Comparison of ENCODE assay signal across 10 cellular contexts in genomic region chr7:111855842-111856227, GRCh38.
DNase-seq lines count a peak whose midpoint lies in the region; ATAC-seq and TF ChIP-seq lines count a peak whose summit lies in the region.
"Had no signal": no experiment of that assay in that cellular context is flagged by ENCODE, and none has a peak within 500 bp of the region (broad histone marks: within the 10 kb centered on the region; RNA-seq: fewer than 3 reads in every experiment).

No MANE protein-coding gene starts in this region.

- no peaks in the 10 kb centered on the region for H3K4me1 Mint-ChIP-seq in activated CD8-positive, alpha-beta T cell treated with anti-CD3 and anti-CD28 coated beads for 36 hours (ENCODE audit: low read depth)

- CTCF ChIA-PET in activated CD8-positive, alpha-beta T cell treated with anti-CD3 and anti-CD28 coated beads for 36 hours (lab: Charles Lee) = interaction anchor here (0.6 to 2.3 kb wide), 6 partner anchors 12 to 382 kb away, joined by 3 to 10 read pairs (median 3); no protein-coding TSS in a partner anchor

- ATAC-seq in activated CD8-positive, alpha-beta T cell treated with anti-CD3 and anti-CD28 coated beads for 36 hours = no peak

- H3K36me3 ChIP-seq in prostate gland = no peaks in the 10 kb centered on the region
- H3K36me3 ChIP-seq: vagina had no signal

- no peak overlapping the region for H3K27ac Mint-ChIP-seq in activated CD8-positive, alpha-beta T cell treated with anti-CD3 and anti-CD28 coated beads for 36 hours

- 40% methylated on average over 5 of the region's 5 CpGs for WGBS in prostate gland

- intact Hi-C loops in prostate gland (cut with DNase I) = loop anchor here (5.0 kb wide), 2 partner anchors 99 to 351 kb away; partner anchors contain the start of genes DOCK4 and ZNF277
- intact Hi-C loops in activated CD8-positive, alpha-beta T cell treated with anti-CD3 and anti-CD28 coated beads for 36 hours (cut with micrococcal nuclease) = no loop called here

- POLR2A ChIA-PET in activated CD8-positive, alpha-beta T cell treated with anti-CD3 and anti-CD28 coated beads for 36 hours (lab: Charles Lee) = no interaction called here

- H3K4me3 ChIP-seq in fibroblast of villous mesenchyme (ENCODE audit: low read depth, low read length) = no peak overlapping the region
- no peak overlapping the region for H3K4me3 ChIP-seq in prostate gland
- H3K4me3 ChIP-seq: vagina had no signal

- H3K9me3 Mint-ChIP-seq in activated CD8-positive, alpha-beta T cell treated with anti-CD3 and anti-CD28 coated beads for 36 hours = no peaks in the 10 kb centered on the region

- TF ChIP-seq CTCF in fibroblast of villous mesenchyme (IDR thresholded peaks at IDR 0.05; ENCODE audit: insufficient read depth, low read depth, low read length) = peak; percentile 24
- TF ChIP-seq CTCF in prostate gland (IDR thresholded peaks at IDR 0.05) = peak in 2 of 4 experiments; percentile 16 to 42
- TF ChIP-seq CTCF in activated CD8-positive, alpha-beta T cell treated with anti-CD3 and anti-CD28 coated beads for 36 hours (IDR thresholded peaks at IDR 0.05) = no peak

- peaks cover 3% of the 10 kb centered on the region for H3K27me3 Mint-ChIP-seq in activated CD8-positive, alpha-beta T cell treated with anti-CD3 and anti-CD28 coated beads for 36 hours

- H3K27me3 ChIP-seq in prostate gland (replicated peaks; ENCODE audit: insufficient read depth) = no peaks in the 10 kb centered on the region
- H3K27me3 ChIP-seq: vagina had no signal

- no peaks in the 10 kb centered on the region for H3K36me3 Mint-ChIP-seq in activated CD8-positive, alpha-beta T cell treated with anti-CD3 and anti-CD28 coated beads for 36 hours (ENCODE audit: low read depth)

- no peak for TF ChIP-seq POLR2A in prostate gland (IDR thresholded peaks at IDR 0.05)

- H3K9me3 ChIP-seq in prostate gland = no peaks in the 10 kb centered on the region
- H3K9me3 ChIP-seq: vagina had no signal

- DNase-seq in NCI-H2107 treated with DMSO at 0.1 percent for 48 hours (lab: John Stamatoyannopoulos, UW; ENCODE audit: unreplicated experiment) (peak; percentile 15), NCI-H2107 (lab: John Stamatoyannopoulos, UW) (no peak), OCI-M1 (lab: John Stamatoyannopoulos, UW) (peak; percentile 10), fibroblast of villous mesenchyme (ENCODE audit: low read depth) (peak; percentile 30), prostate gland (ENCODE audit: low spot score) (peak; percentile 43), cerebellum (ENCODE audit: low spot score) (no peak)
- no peak for DNase-seq in activated CD8-positive, alpha-beta T cell treated with anti-CD3 and anti-CD28 coated beads for 36 hours
- DNase-seq in central memory CD4-positive, alpha-beta T cell = no peak
- DNase-seq: stimulated activated CD4-positive, alpha-beta T cell treated with anti-CD3 and anti-CD28 coated beads, Interleukin-4, amount 100 ng/mL, for 1 hour had no signal

- H3K4me3 Mint-ChIP-seq in activated CD8-positive, alpha-beta T cell treated with anti-CD3 and anti-CD28 coated beads for 36 hours = no peak overlapping the region

- no peaks in the 10 kb centered on the region for H3K4me1 ChIP-seq in prostate gland (replicated peaks)
- H3K4me1 ChIP-seq: vagina had no signal

- peak overlapping the region in 1 of 2 donors; percentile 12 for H3K27ac ChIP-seq in prostate gland
- H3K27ac ChIP-seq: vagina had no signal

Comparison
In these comparisons a context has a peak if more than half of its experiments do, and no peak if none do; other contexts are left out.
1. DNase-seq: peak in NCI-H2107 treated with DMSO at 0.1 percent for 48 hours (single experiment), OCI-M1 (single experiment), fibroblast of villous mesenchyme (single experiment) and prostate gland (single experiment); none in NCI-H2107 (single experiment), activated CD8-positive, alpha-beta T cell treated with anti-CD3 and anti-CD28 coated beads for 36 hours (single experiment), cerebellum (single experiment) and central memory CD4-positive, alpha-beta T cell (single experiment).